ENCODE assay signal across 2 cellular contexts in genomic region chr4:29278580-29278979, GRCh38.
TF ChIP-seq lines count a peak whose summit lies in the region.

No MANE protein-coding gene starts in this region.

TF ChIP-seq in endothelial cell of umbilical vein, 7 proteins besides CTCF, POLR2A, EP300 and RAD21 (continued from another document):
- TF ChIP-seq JUN (IDR thresholded peaks at IDR 0.05; ENCODE audit: borderline replicate concordance, insufficient read depth, insufficient read length, low read depth): peak; percentile 90

TF ChIP-seq in HEK293T, 16 proteins besides CTCF, POLR2A, EP300 and RAD21 (continued from another document):
- TF ChIP-seq FOXA1 (IDR thresholded peaks at IDR 0.05): no peak
- no peak for TF ChIP-seq PKNOX1 (IDR thresholded peaks at IDR 0.05)
